18 cellular contexts compared by ENCODE assay signal in genomic region chr3:112470791-112471190, GRCh38. TPM values are rescaled to one million over a fixed set of nuclear protein-coding genes. Genes with fewer than 3 reads are reported as not detected.
DNase-seq lines count a peak whose midpoint lies in the region; ATAC-seq, FAIRE-seq and TF ChIP-seq lines count a peak whose summit lies in the region.
"Had no signal": no experiment of that assay in that cellular context is flagged by ENCODE, and none has a peak within 500 bp of the region (broad histone marks: within the 10 kb centered on the region; RNA-seq: fewer than 3 reads in every experiment).

No MANE protein-coding gene starts in this region.

- H3K9me3 ChIP-seq in MG63 = no peaks in the 10 kb centered on the region
- H3K9me3 ChIP-seq in colonic mucosa = no peaks in the 10 kb centered on the region
- H3K9me3 ChIP-seq: esophagus muscularis mucosa, HAP-1, SJCRH30 had no signal

- H3K27me3 Mint-ChIP-seq in T-helper 2 cell treated with Interferon-gamma antibody and Interleukin-4, amounts not matched to agents 5 μg/mL and 100 μg/mL, for 36 hours (ENCODE audit: low read depth) = no peaks in the 10 kb centered on the region
- H3K27me3 Mint-ChIP-seq in stimulated activated memory B cell treated with anti-CD40 and anti-IgM and Interleukin-4, amounts not matched to agents 10 μg/mL and 1 μg/mL and 100 μg/mL, for 72 hours = no peaks in the 10 kb centered on the region
- H3K27me3 Mint-ChIP-seq: dendritic cell treated with granulocyte-macrophage colony-stimulating factor and Interleukin-4, amounts not matched to agents 40 ng/mL and 50 ng/mL, for 4 days had no signal

- H3K27me3 ChIP-seq in MG63 = peaks cover 22% of the 10 kb centered on the region
- no peaks in the 10 kb centered on the region for H3K27me3 ChIP-seq in colonic mucosa
- H3K27me3 ChIP-seq: esophagus muscularis mucosa, SJCRH30 had no signal

- H3K4me3 Mint-ChIP-seq in T-helper 2 cell treated with Interferon-gamma antibody and Interleukin-4, amounts not matched to agents 5 μg/mL and 100 μg/mL, for 36 hours = no peak overlapping the region
- H3K4me3 Mint-ChIP-seq in stimulated activated memory B cell treated with anti-CD40 and anti-IgM and Interleukin-4, amounts not matched to agents 10 μg/mL and 1 μg/mL and 100 μg/mL, for 72 hours = no peak overlapping the region
- H3K4me3 Mint-ChIP-seq: dendritic cell treated with granulocyte-macrophage colony-stimulating factor and Interleukin-4, amounts not matched to agents 40 ng/mL and 50 ng/mL, for 4 days; natural killer cell had no signal

- no peak for FAIRE-seq in D721Med (lab: Jason Lieb, UNC)

- TF ChIP-seq CTCF in D721Med (IDR thresholded peaks at IDR 0.05; ENCODE audit: insufficient read depth, missing control alignments) (no peak), colonic mucosa (IDR thresholded peaks at IDR 0.05) (no peak)

- H3K27ac Mint-ChIP-seq in T-helper 2 cell treated with Interferon-gamma antibody and Interleukin-4, amounts not matched to agents 5 μg/mL and 100 μg/mL, for 36 hours = peak overlapping the region; percentile 13
- H3K27ac Mint-ChIP-seq in stimulated activated memory B cell treated with anti-CD40 and anti-IgM and Interleukin-4, amounts not matched to agents 10 μg/mL and 1 μg/mL and 100 μg/mL, for 72 hours = peak overlapping the region; percentile 64
- H3K27ac Mint-ChIP-seq: dendritic cell treated with granulocyte-macrophage colony-stimulating factor and Interleukin-4, amounts not matched to agents 40 ng/mL and 50 ng/mL, for 4 days had no signal

- no peak overlapping the region for H3K9ac ChIP-seq in colonic mucosa (ENCODE audit: low read depth in 2 of 2, low read length in 2 of 2)

- peaks cover 73% of the 10 kb centered on the region for H3K36me3 Mint-ChIP-seq in T-helper 2 cell treated with Interferon-gamma antibody and Interleukin-4, amounts not matched to agents 5 μg/mL and 100 μg/mL, for 36 hours (ENCODE audit: low read depth)
- peaks cover 66% of the 10 kb centered on the region for H3K36me3 Mint-ChIP-seq in stimulated activated memory B cell treated with anti-CD40 and anti-IgM and Interleukin-4, amounts not matched to agents 10 μg/mL and 1 μg/mL and 100 μg/mL, for 72 hours
- H3K36me3 Mint-ChIP-seq: natural killer cell had no signal

- no peak overlapping the region for H3K27ac ChIP-seq in colonic mucosa
- H3K27ac ChIP-seq: esophagus muscularis mucosa, SJCRH30 had no signal

- no peaks in the 10 kb centered on the region for H3K4me1 ChIP-seq in colonic mucosa
- H3K4me1 ChIP-seq: esophagus muscularis mucosa, HAP-1 had no signal

- peaks cover 67% of the 10 kb centered on the region for H3K4me1 Mint-ChIP-seq in T-helper 2 cell treated with Interferon-gamma antibody and Interleukin-4, amounts not matched to agents 5 μg/mL and 100 μg/mL, for 36 hours (ENCODE audit: low read depth)
- H3K4me1 Mint-ChIP-seq in stimulated activated memory B cell treated with anti-CD40 and anti-IgM and Interleukin-4, amounts not matched to agents 10 μg/mL and 1 μg/mL and 100 μg/mL, for 72 hours = peaks cover 76% of the 10 kb centered on the region

- no peak for ATAC-seq in stimulated activated memory B cell treated with anti-CD40 and anti-IgM and Interleukin-4, amounts not matched to agents 10 μg/mL and 1 μg/mL and 100 μg/mL, for 72 hours
- no peak for ATAC-seq in GM19324 (IDR thresholded peaks at IDR 0.05; ENCODE audit: low FRiP score, unreplicated experiment)
- ATAC-seq: natural killer cell had no signal

- no peaks in the 10 kb centered on the region for H3K36me3 ChIP-seq in MG63
- H3K36me3 ChIP-seq in colonic mucosa = no peaks in the 10 kb centered on the region
- H3K36me3 ChIP-seq: esophagus muscularis mucosa, HAP-1, SJCRH30 had no signal

- H3K9me3 Mint-ChIP-seq in T-helper 2 cell treated with Interferon-gamma antibody and Interleukin-4, amounts not matched to agents 5 μg/mL and 100 μg/mL, for 36 hours = no peaks in the 10 kb centered on the region
- no peaks in the 10 kb centered on the region for H3K9me3 Mint-ChIP-seq in stimulated activated memory B cell treated with anti-CD40 and anti-IgM and Interleukin-4, amounts not matched to agents 10 μg/mL and 1 μg/mL and 100 μg/mL, for 72 hours
- H3K9me3 Mint-ChIP-seq: dendritic cell treated with granulocyte-macrophage colony-stimulating factor and Interleukin-4, amounts not matched to agents 40 ng/mL and 50 ng/mL, for 4 days; natural killer cell had no signal

- no peak for DNase-seq in T-helper 2 cell treated with Interferon-gamma antibody and Interleukin-4, amounts not matched to agents 5 μg/mL and 100 μg/mL, for 36 hours (ENCODE audit: low spot score)
- no peak for DNase-seq in T-helper 2 cell
- DNase-seq in MG63 = peak; percentile 17
- peak; percentile 61 for DNase-seq in fibroblast of peridontal ligament (ENCODE audit: extremely low read depth)
- DNase-seq in D721Med (ENCODE audit: insufficient read length, low spot score) = no peak
- no peak for DNase-seq in colonic mucosa
- DNase-seq: 8988T, Calu3, KG1, natural killer cell, NCI-H1436, NCI-H226, SJCRH30 had no signal

- H3K4me3 ChIP-seq in MG63 (no peak overlapping the region), colonic mucosa (no peak overlapping the region)
- H3K4me3 ChIP-seq: esophagus muscularis mucosa, HAP-1, SJCRH30 had no signal

- intact Hi-C loops in colonic mucosa (cut with DNase I) = no loop called here

RNA-seq across cellular contexts. Expression of gene BTLA, which starts 28.5 kb away (rescaled TPM):
- total RNA-seq in MG63 (2014; rRNA removed; shearing (Covaris generic); ENCODE audit: low replicate concordance) = not detected in 2 replicates
- total RNA-seq in colonic mucosa = 1 to 10 TPM in 1 of 2 donors, under 1 TPM in 1; 0.32 to 1.1 TPM
- total RNA-seq: Calu3, SJCRH30 had no signal

Comparison
In these comparisons a context has a peak if more than half of its experiments do, and no peak if none do; other contexts are left out.
1. DNase-seq: peak in MG63 (single experiment) and fibroblast of peridontal ligament (single experiment); none in T-helper 2 cell treated with Interferon-gamma antibody and Interleukin-4, amounts not matched to agents 5 μg/mL and 100 μg/mL, for 36 hours (single experiment), T-helper 2 cell (0 of 5), D721Med (single experiment) and colonic mucosa (single experiment).